ENCODE assay signal across 8 cellular contexts in the genomic region with DNA sequence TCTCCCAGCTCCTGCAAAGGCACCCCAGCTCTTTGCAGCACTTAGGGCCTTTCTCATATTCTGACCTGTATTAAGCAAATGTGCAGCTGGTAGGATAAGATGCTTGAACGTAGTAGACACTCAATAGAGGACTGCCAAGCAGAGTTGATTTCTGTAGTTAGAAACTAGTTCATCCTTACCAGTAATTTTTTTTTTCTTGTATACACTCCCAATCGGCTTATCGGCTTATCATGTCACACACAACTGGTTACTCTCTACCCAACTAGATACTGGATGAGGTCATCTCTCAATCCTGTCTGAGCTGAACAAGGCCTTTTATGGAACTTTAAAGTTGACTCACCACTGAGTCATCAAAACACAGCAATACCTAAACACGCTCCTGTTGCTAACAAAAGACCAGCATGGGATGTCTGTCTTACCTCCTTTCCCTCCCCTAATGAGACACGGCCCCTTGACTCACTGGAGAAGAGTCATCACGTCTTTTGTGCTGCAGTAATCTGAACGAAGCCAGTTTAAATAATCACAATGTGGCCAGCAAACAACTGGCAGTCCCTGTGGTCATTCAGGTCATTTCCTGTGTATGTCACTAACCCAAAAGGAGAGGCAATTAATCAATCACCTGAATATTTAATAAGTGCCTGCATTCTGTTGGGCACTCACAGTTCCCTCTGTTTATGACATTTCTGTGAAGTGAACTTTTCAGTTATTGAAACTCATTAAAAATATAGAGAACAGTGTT. TPM values are rescaled to one million over a fixed set of nuclear protein-coding genes. Genes with fewer than 3 reads are reported as not detected.
DNase-seq lines count a peak whose midpoint lies in the region; ATAC-seq and TF ChIP-seq lines count a peak whose summit lies in the region.

No MANE protein-coding gene starts in this region.

- H3K9me3 ChIP-seq in PC-9 (ENCODE audit: insufficient read depth, low read depth), result no peaks in the 10 kb centered on the region; the same call in 1 of the 2 replicates

- peaks cover 31% of the 10 kb centered on the region for H3K27me3 Mint-ChIP-seq in activated naive CD4-positive, alpha-beta T cell treated with anti-CD3 and anti-CD28 coated beads, Interleukin-2, amount 10 ng/mL, durations not matched to agents 7 days and 5 days

- peak overlapping the region; percentile 98 for H3K27ac ChIP-seq in PC-9

- peaks cover 11% of the 10 kb centered on the region for H3K9me3 Mint-ChIP-seq in activated naive CD4-positive, alpha-beta T cell treated with anti-CD3 and anti-CD28 coated beads, Interleukin-2, amount 10 ng/mL, durations not matched to agents 7 days and 5 days

- no peaks in the 10 kb centered on the region for H3K9me2 ChIP-seq in PC-9 (ENCODE audit: insufficient read depth)

- no peak for TF ChIP-seq CTCF in PC-9 (conservative IDR thresholded peaks at IDR 0.05)
- TF ChIP-seq CTCF in retinal pigment epithelial cell (conservative IDR thresholded peaks at IDR 0.05; ENCODE audit: low read depth, low read length), result no peak

- H3K36me3 ChIP-seq in PC-9 (ENCODE audit: low read depth), result no peaks in the 10 kb centered on the region

- no TSS peak for BruUV-seq in PC-9 (replicated peaks; lab: Mats Ljungman, UMichigan)

- no peaks in the 10 kb centered on the region for H4K20me1 ChIP-seq in PC-9 (ENCODE audit: insufficient read depth)

- no peaks in the 10 kb centered on the region for H3K27me3 ChIP-seq in PC-9 (ENCODE audit: insufficient read depth, low read depth)

- H2AFZ ChIP-seq in PC-9, result no peak overlapping the region

- H3K4me1 Mint-ChIP-seq in activated naive CD4-positive, alpha-beta T cell treated with anti-CD3 and anti-CD28 coated beads, Interleukin-2, amount 10 ng/mL, durations not matched to agents 7 days and 5 days, result peaks cover 17% of the 10 kb centered on the region

- peak overlapping the region; percentile 88 for H3K4me2 ChIP-seq in PC-9

- H3K36me3 Mint-ChIP-seq in activated naive CD4-positive, alpha-beta T cell treated with anti-CD3 and anti-CD28 coated beads, Interleukin-2, amount 10 ng/mL, durations not matched to agents 7 days and 5 days, result peaks cover 7% of the 10 kb centered on the region

- intact Hi-C loops in PC-9 (cut with micrococcal nuclease; ENCODE audit: unreplicated experiment), result loop anchor here (1.0 to 5.0 kb wide), 2 partner anchors 47 to 204 kb away; no protein-coding TSS in a partner anchor
- intact Hi-C loops in Right ventricle myocardium superior (cut with DNase I), result no loop called here

- POLR2A ChIA-PET in PC-9 (lab: Charles Lee; ENCODE audit: unreplicated experiment), result interaction anchor here (0.5 to 0.7 kb wide), 8 partner anchors 10 to 845 kb away, joined by 3 to 9 read pairs (median 4); no protein-coding TSS in a partner anchor

- no peak overlapping the region for H3K4me3 Mint-ChIP-seq in activated naive CD4-positive, alpha-beta T cell treated with anti-CD3 and anti-CD28 coated beads, Interleukin-2, amount 10 ng/mL, durations not matched to agents 7 days and 5 days

- H3K27ac Mint-ChIP-seq in activated naive CD4-positive, alpha-beta T cell treated with anti-CD3 and anti-CD28 coated beads, Interleukin-2, amount 10 ng/mL, durations not matched to agents 7 days and 5 days, result no peak overlapping the region

- CTCF ChIA-PET in PC-9 (lab: Charles Lee), result no interaction called here
- CTCF ChIA-PET in activated naive CD4-positive, alpha-beta T cell treated with anti-CD3 and anti-CD28 coated beads, Interleukin-2, amount 10 ng/mL, durations not matched to agents 7 days and 5 days (lab: Charles Lee), result interaction anchor here (0.6 to 4.0 kb wide), 4 partner anchors 31 to 151 kb away, joined by 3 to 13 read pairs (median 4); no protein-coding TSS in a partner anchor

- H3K4me3 ChIP-seq in PC-9 (peak overlapping the region; percentile 16; the same call in 1 of the 2 replicates), retinal pigment epithelial cell (ENCODE audit: low read length) (no peak overlapping the region)

- H3F3A ChIP-seq in PC-9 (ENCODE audit: insufficient read depth, low read depth), result peaks cover 56% of the 10 kb centered on the region

- peak; percentile 46 for DNase-seq in D341Med (ENCODE audit: low spot score)
- DNase-seq in PC-9, result peak; percentile 76 to 99
- peak; percentile 40 for DNase-seq in activated naive CD4-positive, alpha-beta T cell treated with anti-CD3 and anti-CD28 coated beads, Interleukin-2, amount 10 ng/mL, durations not matched to agents 7 days and 5 days
- DNase-seq in Right ventricle myocardium superior, result no peak
- peak; percentile 100 for DNase-seq in retinal pigment epithelial cell (ENCODE audit: low read depth)
- DNase-seq in GM19240 (ENCODE audit: insufficient read length, low spot score), result no peak

- no peaks in the 10 kb centered on the region for H3K79me2 ChIP-seq in PC-9 (ENCODE audit: low read depth)

- H3K4me1 ChIP-seq in PC-9 (replicated peaks; ENCODE audit: insufficient read depth), result peaks cover 80% of the 10 kb centered on the region

- ATAC-seq in GM21390 (IDR thresholded peaks at IDR 0.05; ENCODE audit: unreplicated experiment), result peak; percentile 92
- ATAC-seq in HG03575 (IDR thresholded peaks at IDR 0.05; ENCODE audit: extremely low read depth, insufficient number of reproducible peaks, low FRiP score, unreplicated experiment), result peak; percentile 73
- peak; percentile 67 for ATAC-seq in Right ventricle myocardium superior (ENCODE audit: poor library complexity)

RNA-seq across cellular contexts. Expression of a gene that starts 7.5 kb away (rescaled TPM):
- total RNA-seq in PC-9 (2021) (32.2 and 37.1 TPM in 2 replicates), Right ventricle myocardium superior (32.7 TPM)

Comparison
In these comparisons a context has a peak if more than half of its experiments do, and no peak if none do; other contexts are left out.
1. DNase-seq: peak in D341Med (single experiment), PC-9 (2 of 2), activated naive CD4-positive, alpha-beta T cell treated with anti-CD3 and anti-CD28 coated beads, Interleukin-2, amount 10 ng/mL, durations not matched to agents 7 days and 5 days (single experiment) and retinal pigment epithelial cell (single experiment); none in Right ventricle myocardium superior (single experiment) and GM19240 (single experiment).
2. Peak in every context shown above with its lines, with median percentiles within 50 percentile points of each other: ATAC-seq.